ENCODE assay signal across 20 cellular contexts in genomic region chr2:221426929-221427328, GRCh38.
DNase-seq lines count a peak whose midpoint lies in the region; ATAC-seq lines count a peak whose summit lies in the region.
"Had no signal": no experiment of that assay in that cellular context is flagged by ENCODE, and none has a peak within 500 bp of the region (broad histone marks: within the 10 kb centered on the region; RNA-seq: fewer than 3 reads in every experiment).

No MANE protein-coding gene starts in this region.

- DNase-seq in Ammon's horn (ENCODE audit: low spot score) (peak; percentile 66), NCI-H82 (lab: John Stamatoyannopoulos, UW) (peak; percentile 62), cerebellar cortex (ENCODE audit: low spot score) (peak; percentile 10), midbrain (lab: John Stamatoyannopoulos, UW) (peak; percentile 39), mesenteric fat pad (ENCODE audit: low spot score) (no peak)
- DNase-seq: Caco-2; CD4-positive, alpha-beta T cell; DMS53; EL; GOT3; NCI-H1417; NCI-H187; NCI-H2107; NCI-H2227 treated with DMSO at 0.1 percent for 48 hours; NCI-H526 had no signal

- ATAC-seq in esophagus mucosa (no peak), HG03571 (IDR thresholded peaks at IDR 0.05; ENCODE audit: unreplicated experiment) (no peak)
- ATAC-seq in stimulated activated memory B cell treated with anti-CD40 and anti-IgM and Interleukin-4, amounts not matched to agents 10 μg/mL and 1 μg/mL and 100 μg/mL, for 72 hours = no peak
- ATAC-seq: GM12878, Panc1 had no signal

- no peak overlapping the region for H3K4me3 Mint-ChIP-seq in stimulated activated memory B cell treated with anti-CD40 and anti-IgM and Interleukin-4, amounts not matched to agents 10 μg/mL and 1 μg/mL and 100 μg/mL, for 72 hours
- H3K4me3 Mint-ChIP-seq: CD4-positive, alpha-beta T cell had no signal

- H3K27ac Mint-ChIP-seq in stimulated activated memory B cell treated with anti-CD40 and anti-IgM and Interleukin-4, amounts not matched to agents 10 μg/mL and 1 μg/mL and 100 μg/mL, for 72 hours = no peak overlapping the region
- H3K27ac Mint-ChIP-seq: CD4-positive, alpha-beta T cell had no signal

- H3K9me3 Mint-ChIP-seq in stimulated activated memory B cell treated with anti-CD40 and anti-IgM and Interleukin-4, amounts not matched to agents 10 μg/mL and 1 μg/mL and 100 μg/mL, for 72 hours = no peaks in the 10 kb centered on the region

- no peaks in the 10 kb centered on the region for H3K36me3 Mint-ChIP-seq in stimulated activated memory B cell treated with anti-CD40 and anti-IgM and Interleukin-4, amounts not matched to agents 10 μg/mL and 1 μg/mL and 100 μg/mL, for 72 hours

- no peaks in the 10 kb centered on the region for H3K4me1 Mint-ChIP-seq in stimulated activated memory B cell treated with anti-CD40 and anti-IgM and Interleukin-4, amounts not matched to agents 10 μg/mL and 1 μg/mL and 100 μg/mL, for 72 hours

- no peaks in the 10 kb centered on the region for H3K27me3 Mint-ChIP-seq in stimulated activated memory B cell treated with anti-CD40 and anti-IgM and Interleukin-4, amounts not matched to agents 10 μg/mL and 1 μg/mL and 100 μg/mL, for 72 hours
- H3K27me3 Mint-ChIP-seq: CD4-positive, alpha-beta T cell had no signal
